In genomic region chr10:70672165-70672992, GRCh38 we compare ENCODE assay signal across 8 cellular contexts. TPM values are rescaled to one million over a fixed set of nuclear protein-coding genes. Genes with fewer than 3 reads are reported as not detected.
DNase-seq lines count a peak whose midpoint lies in the region; ATAC-seq, FAIRE-seq and TF ChIP-seq lines count a peak whose summit lies in the region.

A gene with protein sequence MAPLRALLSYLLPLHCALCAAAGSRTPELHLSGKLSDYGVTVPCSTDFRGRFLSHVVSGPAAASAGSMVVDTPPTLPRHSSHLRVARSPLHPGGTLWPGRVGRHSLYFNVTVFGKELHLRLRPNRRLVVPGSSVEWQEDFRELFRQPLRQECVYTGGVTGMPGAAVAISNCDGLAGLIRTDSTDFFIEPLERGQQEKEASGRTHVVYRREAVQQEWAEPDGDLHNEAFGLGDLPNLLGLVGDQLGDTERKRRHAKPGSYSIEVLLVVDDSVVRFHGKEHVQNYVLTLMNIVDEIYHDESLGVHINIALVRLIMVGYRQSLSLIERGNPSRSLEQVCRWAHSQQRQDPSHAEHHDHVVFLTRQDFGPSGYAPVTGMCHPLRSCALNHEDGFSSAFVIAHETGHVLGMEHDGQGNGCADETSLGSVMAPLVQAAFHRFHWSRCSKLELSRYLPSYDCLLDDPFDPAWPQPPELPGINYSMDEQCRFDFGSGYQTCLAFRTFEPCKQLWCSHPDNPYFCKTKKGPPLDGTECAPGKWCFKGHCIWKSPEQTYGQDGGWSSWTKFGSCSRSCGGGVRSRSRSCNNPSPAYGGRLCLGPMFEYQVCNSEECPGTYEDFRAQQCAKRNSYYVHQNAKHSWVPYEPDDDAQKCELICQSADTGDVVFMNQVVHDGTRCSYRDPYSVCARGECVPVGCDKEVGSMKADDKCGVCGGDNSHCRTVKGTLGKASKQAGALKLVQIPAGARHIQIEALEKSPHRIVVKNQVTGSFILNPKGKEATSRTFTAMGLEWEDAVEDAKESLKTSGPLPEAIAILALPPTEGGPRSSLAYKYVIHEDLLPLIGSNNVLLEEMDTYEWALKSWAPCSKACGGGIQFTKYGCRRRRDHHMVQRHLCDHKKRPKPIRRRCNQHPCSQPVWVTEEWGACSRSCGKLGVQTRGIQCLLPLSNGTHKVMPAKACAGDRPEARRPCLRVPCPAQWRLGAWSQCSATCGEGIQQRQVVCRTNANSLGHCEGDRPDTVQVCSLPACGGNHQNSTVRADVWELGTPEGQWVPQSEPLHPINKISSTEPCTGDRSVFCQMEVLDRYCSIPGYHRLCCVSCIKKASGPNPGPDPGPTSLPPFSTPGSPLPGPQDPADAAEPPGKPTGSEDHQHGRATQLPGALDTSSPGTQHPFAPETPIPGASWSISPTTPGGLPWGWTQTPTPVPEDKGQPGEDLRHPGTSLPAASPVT (plus strand): TSS chr10:70672506. CDS start chr10:70672803, 297 bp downstream.

- H4K20me1 ChIP-seq in GM12878 (ENCODE audit: control insufficient read depth, insufficient read depth), result no peaks in the 10 kb centered on the region

- H3K9me3 ChIP-seq in GM12878 (replicated peaks; ENCODE audit: control insufficient read depth, insufficient read depth, low read length) (no peaks in the 10 kb centered on the region; the same call in 2 of the 3 replicates), iPS-18c (ENCODE audit: control insufficient read depth, insufficient read depth, low read length) (no peaks in the 10 kb centered on the region), gastrocnemius medialis (no peaks in the 10 kb centered on the region)

- H3K4me1 ChIP-seq in GM12878 (ENCODE audit: control insufficient read depth, insufficient read depth, low read length), result no peaks in the 10 kb centered on the region
- H3K4me1 ChIP-seq in gastrocnemius medialis, result peaks cover 10 to 13% of the 10 kb centered on the region in 2 donors

- H3K27me3 ChIP-seq in GM12878 (replicated peaks in 1 of 2; ENCODE audit: control insufficient read depth in 2 of 2, insufficient read depth in 2 of 2, low read length in 1 of 2) (peaks cover 0 to 4% of the 10 kb centered on the region in 2 experiments; a peak in 3 of 4 replicates), gastrocnemius medialis (peaks cover 0 to 19% (median 0%) of the 10 kb centered on the region in 3 donors)

- ATAC-seq in GM12878 (no peak; the same call in 2 of the 3 replicates), gastrocnemius medialis (peak in 1 of 2 donors; percentile 25), GM21825 (IDR thresholded peaks at IDR 0.05; ENCODE audit: unreplicated experiment) (no peak)

- TF ChIP-seq POLR2A in GM12878 (IDR thresholded peaks at IDR 0.05; ENCODE audit: low read depth, low read length) (no peak), gastrocnemius medialis (IDR thresholded peaks at IDR 0.05) (no peak)

- 6% methylated on average over 51 of the region's 99 CpGs for WGBS in GM12878 (ENCODE audit: insufficient coverage, insufficient replicate concordance, low lambda C conversion rate, missing lambda C conversion rate)

- H2AFZ ChIP-seq in GM12878 (ENCODE audit: control insufficient read depth, low read depth, low read length), result no peak within 1 kb of the TSS

- H3K9ac ChIP-seq in GM12878 (ENCODE audit: control insufficient read depth, insufficient read depth, low read length), result no peak within 1 kb of the TSS

- POLR2A ChIA-PET in GM12878 (lab: Charles Lee), result no interaction called here

- H3K36me3 ChIP-seq in GM12878 (ENCODE audit: control insufficient read depth in 2 of 2, insufficient read depth in 2 of 2, low read length in 1 of 2) (no peaks in the 10 kb centered on the region), gastrocnemius medialis (no peaks in the 10 kb centered on the region)

- RAD21 ChIA-PET in GM12878 (lab: Charles Lee; ENCODE audit: unreplicated experiment), result no interaction called here

- H3K27ac ChIP-seq in GM12878 (ENCODE audit: control insufficient read depth, insufficient read depth) (no peak within 1 kb of the TSS), gastrocnemius medialis (no peak within 1 kb of the TSS)

- SMC1A ChIA-PET in GM12878 (lab: Charles Lee; ENCODE audit: uncharacterized antibody, unreplicated experiment), result no interaction called here

- intact Hi-C loops in GM12878 (cut with micrococcal nuclease; ENCODE audit: unreplicated experiment) (no loop called here), gastrocnemius medialis (cut with DNase I; ENCODE audit: low total_unique reads) (no loop called here)

- DNase-seq in NCI-H1092 treated with DMSO at 0.1 percent for 48 hours (lab: John Stamatoyannopoulos, UW), result peak; percentile 16
- no peak for DNase-seq in NCI-H1092 (lab: John Stamatoyannopoulos, UW)
- peak; percentile 56 for DNase-seq in NCI-H748 (lab: John Stamatoyannopoulos, UW; ENCODE audit: unreplicated experiment)
- DNase-seq in GM12878 (ENCODE audit: low read depth, low spot score), result no peak
- DNase-seq in gastrocnemius medialis, result no peak
- DNase-seq in activated CD4-positive, CD25-positive, alpha-beta regulatory T cell treated with anti-CD3 and anti-CD28 coated beads, Interleukin-2, amount 50 U/mL, for 72 hours, result no peak

- BruUV-seq in GM12878 (replicated peaks; lab: Mats Ljungman, UMichigan), result no TSS peak

- TF ChIP-seq CTCF in GM12878 (IDR thresholded peaks at IDR 0.05 in 2 of 3, conservative IDR thresholded peaks at IDR 0.05 in 1 of 3; ENCODE audit: control insufficient read depth in 2 of 3, extremely low read depth in 1 of 3, insufficient read depth in 1 of 3, low read depth in 3 of 3, low read length in 3 of 3) (no peak), gastrocnemius medialis (IDR thresholded peaks at IDR 0.05 in 4 of 5, conservative IDR thresholded peaks at IDR 0.05 in 1 of 5) (no peak)

- in situ Hi-C loops in GM12878 (cut with MboI), result no loop called here
- in situ Hi-C loops in gastrocnemius medialis (cut with MboI; ENCODE audit: low sequenced_read_pairs in 4 of 4), result no loop called here

- CTCF ChIA-PET in GM12878 (lab: Yijun Ruan, JAX), result no interaction called here

- no peak for FAIRE-seq in GM12878 (lab: Jason Lieb, UNC)

- TF ChIP-seq EP300 in GM12878 (IDR thresholded peaks at IDR 0.05; ENCODE audit: borderline replicate concordance in 1 of 2, control insufficient read depth in 1 of 2, low read depth in 2 of 2, low read length in 2 of 2), result no peak

- no peaks in the 10 kb centered on the region for H3K79me2 ChIP-seq in GM12878 (ENCODE audit: control insufficient read depth, insufficient read depth, low read length)

- H3K4me3 ChIP-seq in GM12878 (no peak within 1 kb of the TSS), iPS-18c (ENCODE audit: insufficient read depth, low read depth, low read length) (peak within 1 kb of the TSS; percentile 53), gastrocnemius medialis (peak within 1 kb of the TSS in 3 of 4 donors; percentile 34 to 47 (median 34))

- TF ChIP-seq RAD21 in GM12878 (IDR thresholded peaks at IDR 0.05; ENCODE audit: insufficient read depth, low read depth, low read length), result no peak

- H3K4me2 ChIP-seq in GM12878 (ENCODE audit: control insufficient read depth, insufficient read depth), result peak within 1 kb of the TSS; percentile 22; the same call in 1 of the 2 replicates

TF ChIP-seq in GM12878, 131 proteins besides CTCF, POLR2A, EP300 and RAD21:
- TF ChIP-seq TBL1XR1 (IDR thresholded peaks at IDR 0.05; ENCODE audit: low read depth, low read length) (no peak), HDAC6 (IDR thresholded peaks at IDR 0.05; ENCODE audit: unreplicated experiment) (peak; percentile 97), ETV6 (conservative IDR thresholded peaks at IDR 0.05 in 1 of 2, IDR thresholded peaks at IDR 0.05 in 1 of 2; ENCODE audit: borderline replicate concordance in 1 of 2, low read depth in 1 of 2) (no peak), HDGF (IDR thresholded peaks at IDR 0.05) (no peak)
- TF ChIP-seq, protein P1, sequence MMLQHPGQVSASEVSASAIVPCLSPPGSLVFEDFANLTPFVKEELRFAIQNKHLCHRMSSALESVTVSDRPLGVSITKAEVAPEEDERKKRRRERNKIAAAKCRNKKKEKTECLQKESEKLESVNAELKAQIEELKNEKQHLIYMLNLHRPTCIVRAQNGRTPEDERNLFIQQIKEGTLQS (IDR thresholded peaks at IDR 0.05; ENCODE audit: borderline replicate concordance, extremely low read depth, low read depth, low read length), result no peak

RNA-seq across cellular contexts. Expression of the gene that starts here (rescaled TPM):
- total RNA-seq in GM12878 (2013; cell fraction: nucleolus; rRNA removed), result 0.24 and 0.29 TPM in 2 replicates
- total RNA-seq in GM12878 (2014; rRNA removed) (not detected in 2 replicates), GM12878 (2014; rRNA removed; fragmentation: Illumina TruSeq; extraction: Trizol) (not detected in 2 replicates), GM12878 (2021) (not detected in 2 replicates), gastrocnemius medialis (under 1 TPM in 1 of 4 donors, not detected in 3; 0.10 TPM)
- polyA plus RNA-seq in GM12878 (2011; ENCODE audit: low read depth), result not detected
- polyA plus RNA-seq in GM12878 (2011; rRNA removed) (0.01 and 0.03 TPM in 2 replicates), GM12878 (2014; fragmentation: Illumina TruSeq; extraction: Trizol) (not detected in 2 replicates), GM12878 (2014; fragmentation: Nextera tagmentation; extraction: Ambion mirVana) (not detected), GM12878 (2014; rRNA removed) (0.03 and 0.05 TPM in 2 replicates), GM12878 (2016; fragmentation: Nextera tagmentation; extraction: Ambion mirVana) (not detected)
- 0.03 and 0.04 TPM in 2 replicates for polyA plus RNA-seq in GM12878 (2011; cell fraction: cytosol; rRNA removed)
- polyA plus RNA-seq in GM12878 (2011; cell fraction: nucleus; rRNA removed), result 0.41 and 0.52 TPM in 2 replicates
- polyA plus RNA-seq in GM12878 (2012), result 0.04 TPM in 1 of 2 replicates, not detected in the other
- 0.07 TPM in 1 of 2 replicates, not detected in the other for polyA minus RNA-seq in GM12878 (2011; rRNA and poly(A)+ RNA removed)
- polyA minus RNA-seq in GM12878 (2011; cell fraction: cytosol; rRNA and poly(A)+ RNA removed), result not detected in 2 replicates
- 0.10 and 0.12 TPM in 2 replicates for polyA minus RNA-seq in GM12878 (2011; cell fraction: nucleus; rRNA and poly(A)+ RNA removed)

Comparison
In these comparisons a context has a peak if more than half of its experiments do, and no peak if none do; other contexts are left out.
1. DNase-seq: peak in NCI-H1092 treated with DMSO at 0.1 percent for 48 hours (single experiment) and NCI-H748 (single experiment); none in NCI-H1092 (single experiment), GM12878 (single experiment), gastrocnemius medialis (0 of 2) and activated CD4-positive, CD25-positive, alpha-beta regulatory T cell treated with anti-CD3 and anti-CD28 coated beads, Interleukin-2, amount 50 U/mL, for 72 hours (single experiment).